In the genomic region with DNA sequence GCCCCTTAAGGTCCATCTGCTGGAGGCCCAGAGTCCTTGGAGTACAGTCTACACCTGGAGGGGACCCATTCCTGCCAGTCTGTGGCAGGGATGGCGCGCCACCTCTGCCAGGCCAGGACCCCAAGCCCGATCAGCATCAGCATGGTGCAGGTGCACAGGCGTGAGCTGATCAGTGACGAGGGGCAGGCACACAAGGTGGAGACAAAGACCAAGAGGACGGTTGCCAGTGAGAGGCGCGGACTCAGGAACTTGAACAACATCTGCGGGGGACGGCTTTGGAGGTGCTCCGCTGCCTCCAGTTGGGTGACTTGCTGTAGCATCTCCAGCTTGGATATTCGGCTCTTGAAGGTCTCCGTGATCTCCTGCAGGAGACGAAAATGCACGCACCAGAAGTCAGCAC, we compare ENCODE assay signal across 12 cellular contexts. TPM values are rescaled to one million over a fixed set of nuclear protein-coding genes. Genes with fewer than 3 reads are reported as not detected.
"Had no signal": no experiment of that assay in that cellular context is flagged by ENCODE, and none has a peak within 500 bp of the region (broad histone marks: within the 10 kb centered on the region; RNA-seq: fewer than 3 reads in every experiment).

No MANE protein-coding gene starts in this region.

RNA-seq across cellular contexts. Expression of a gene that starts 14.1 kb away (rescaled TPM):
- total RNA-seq: OCI-LY7, PC-3, PC-9, Peyer's patch, Right ventricle myocardium inferior, Right ventricle myocardium superior, RPMI7951, SJCRH30, SJSA1, SK-MEL-5, T-cell had no signal
- polyA plus RNA-seq: SK-N-SH had no signal

RNA-seq across cellular contexts. Expression of a gene that starts 23.1 kb away (rescaled TPM):
- total RNA-seq: OCI-LY7, PC-3, PC-9, Peyer's patch, Right ventricle myocardium inferior, Right ventricle myocardium superior, RPMI7951, SJCRH30, SJSA1, SK-MEL-5, T-cell had no signal
- polyA plus RNA-seq: SK-N-SH had no signal

RNA-seq across cellular contexts. Expression of a gene that starts 52.4 kb away (rescaled TPM):
- total RNA-seq: OCI-LY7, PC-3, PC-9, Peyer's patch, Right ventricle myocardium inferior, Right ventricle myocardium superior, RPMI7951, SJCRH30, SJSA1, SK-MEL-5, T-cell had no signal
- polyA plus RNA-seq: SK-N-SH had no signal
